Comparison of ENCODE assay signal across 14 cellular contexts in genomic region chr7:82715344-82715743, GRCh38.
"Had no signal": no experiment of that assay in that cellular context is flagged by ENCODE, and none has a peak within 500 bp of the region (broad histone marks: within the 10 kb centered on the region; RNA-seq: fewer than 3 reads in every experiment).

No MANE protein-coding gene starts in this region.

- H3K36me3 Mint-ChIP-seq: naive thymus-derived CD4-positive, alpha-beta T cell; stimulated activated effector memory CD8-positive, alpha-beta T cell treated with anti-CD3 and anti-CD28 coated beads, Interleukin-12 subunit alpha, Interleukin-12 subunit beta, amount 100 ng/mL, for 72 hours had no signal

- H3K27ac ChIP-seq: cardiac muscle cell, esophagus muscularis mucosa, neutrophil had no signal

- H3K36me3 ChIP-seq: cardiac muscle cell, esophagus muscularis mucosa, neutrophil had no signal

- H3K4me3 ChIP-seq: cardiac muscle cell, esophagus muscularis mucosa, smooth muscle cell had no signal

- H3K9me3 Mint-ChIP-seq: activated B cell treated with CpG ODN at 0.5 μM for 24 hours; activated CD4-positive, alpha-beta T cell treated with anti-CD3 and anti-CD28 coated beads, Interleukin-2, amount 10 ng/mL, durations not matched to agents 24 days and 14 days; stimulated activated effector memory CD8-positive, alpha-beta T cell treated with anti-CD3 and anti-CD28 coated beads, Interleukin-12 subunit alpha, Interleukin-12 subunit beta, amount 100 ng/mL, for 72 hours had no signal

- H3K4me1 Mint-ChIP-seq: activated B cell treated with CpG ODN at 0.5 μM for 24 hours; activated CD4-positive, alpha-beta T cell treated with anti-CD3 and anti-CD28 coated beads, Interleukin-2, amount 10 ng/mL, durations not matched to agents 24 days and 14 days; naive thymus-derived CD4-positive, alpha-beta T cell; stimulated activated effector memory CD8-positive, alpha-beta T cell treated with anti-CD3 and anti-CD28 coated beads, Interleukin-12 subunit alpha, Interleukin-12 subunit beta, amount 100 ng/mL, for 72 hours had no signal

- H3K27me3 Mint-ChIP-seq: activated B cell treated with CpG ODN at 0.5 μM for 24 hours; activated CD4-positive, alpha-beta T cell treated with anti-CD3 and anti-CD28 coated beads, Interleukin-2, amount 10 ng/mL, durations not matched to agents 24 days and 14 days; naive thymus-derived CD4-positive, alpha-beta T cell had no signal

- H3K27me3 ChIP-seq: esophagus muscularis mucosa, neutrophil had no signal

- H3K27ac Mint-ChIP-seq: activated B cell treated with CpG ODN at 0.5 μM for 24 hours; activated CD4-positive, alpha-beta T cell treated with anti-CD3 and anti-CD28 coated beads, Interleukin-2, amount 10 ng/mL, durations not matched to agents 24 days and 14 days; activated naive CD4-positive, alpha-beta T cell treated with anti-CD3 and anti-CD28 coated beads for 36 hours; naive thymus-derived CD4-positive, alpha-beta T cell; stimulated activated effector memory CD8-positive, alpha-beta T cell treated with anti-CD3 and anti-CD28 coated beads, Interleukin-12 subunit alpha, Interleukin-12 subunit beta, amount 100 ng/mL, for 72 hours had no signal

- H3K4me1 ChIP-seq: esophagus muscularis mucosa had no signal

- ATAC-seq: naive thymus-derived CD4-positive, alpha-beta T cell; right cardiac atrium; stimulated activated effector memory CD8-positive, alpha-beta T cell treated with anti-CD3 and anti-CD28 coated beads, Interleukin-12 subunit alpha, Interleukin-12 subunit beta, amount 100 ng/mL, for 72 hours had no signal

- H3K4me3 Mint-ChIP-seq: activated B cell treated with CpG ODN at 0.5 μM for 24 hours; activated CD4-positive, alpha-beta T cell treated with anti-CD3 and anti-CD28 coated beads, Interleukin-2, amount 10 ng/mL, durations not matched to agents 24 days and 14 days; activated naive CD4-positive, alpha-beta T cell treated with anti-CD3 and anti-CD28 coated beads for 36 hours; naive thymus-derived CD4-positive, alpha-beta T cell; stimulated activated effector memory CD8-positive, alpha-beta T cell treated with anti-CD3 and anti-CD28 coated beads, Interleukin-12 subunit alpha, Interleukin-12 subunit beta, amount 100 ng/mL, for 72 hours had no signal

- H3K9me3 ChIP-seq: esophagus muscularis mucosa, neutrophil had no signal

- DNase-seq: activated B cell treated with CpG ODN at 0.5 μM for 24 hours; activated CD4-positive, alpha-beta T cell treated with anti-CD3 and anti-CD28 coated beads, Interleukin-2, amount 10 ng/mL, durations not matched to agents 24 days and 14 days; activated naive CD4-positive, alpha-beta T cell treated with anti-CD3 and anti-CD28 coated beads for 36 hours; glutamatergic neuron; mammary epithelial cell; naive thymus-derived CD4-positive, alpha-beta T cell; posterior cingulate gyrus; right cardiac atrium; trophoblast cell had no signal
